10 cellular contexts compared by ENCODE assay signal in the genomic region with DNA sequence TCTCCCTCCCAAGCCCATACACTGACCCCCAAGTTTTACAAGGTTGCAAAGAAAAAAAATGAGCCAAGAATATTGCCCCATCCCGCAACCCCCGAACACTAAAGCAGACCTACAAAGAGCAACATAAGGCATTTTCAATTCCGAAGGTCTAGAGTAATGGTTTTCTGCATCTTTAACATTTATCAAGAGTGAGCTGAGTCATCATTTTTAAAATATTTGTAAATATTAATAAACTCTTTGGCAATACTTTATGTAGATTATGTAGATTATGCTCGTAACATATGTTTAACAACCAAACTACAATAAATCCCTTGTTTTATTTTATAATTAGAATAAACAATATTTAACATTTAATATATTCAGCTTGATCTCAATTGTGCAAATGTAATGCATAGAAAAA. TPM values are rescaled to one million over a fixed set of nuclear protein-coding genes. Genes with fewer than 3 reads are reported as not detected.
A peak's percentile ranks its signal among the peaks of the same experiment; 100 is the strongest.
DNase-seq lines count a peak whose midpoint lies in the region; FAIRE-seq and TF ChIP-seq lines count a peak whose summit lies in the region.
"Had no signal": no experiment of that assay in that cellular context is flagged by ENCODE, and none has a peak within 500 bp of the region (broad histone marks: within the 10 kb centered on the region; RNA-seq: fewer than 3 reads in every experiment).

No MANE protein-coding gene starts in this region.

- TF ChIP-seq POLR2A in GM12892 (IDR thresholded peaks at IDR 0.05; ENCODE audit: low read depth, low read length) = no peak

- peaks cover 8% of the 10 kb centered on the region for H3K36me3 Mint-ChIP-seq in mesothelial cell of epicardium

- FAIRE-seq in G401.6 (lab: Jason Lieb, UNC) = peak; percentile 67
- no peak for FAIRE-seq in GM12892 (lab: Jason Lieb, UNC)

- TF ChIP-seq CTCF in AG10803 (conservative IDR thresholded peaks at IDR 0.05; ENCODE audit: low read length) (no peak), mesothelial cell of epicardium (IDR thresholded peaks at IDR 0.05; ENCODE audit: unreplicated experiment) (no peak)

- peak overlapping the region; percentile 14 for H3K27ac Mint-ChIP-seq in mesothelial cell of epicardium

- no peaks in the 10 kb centered on the region for H3K9me3 ChIP-seq in adipocyte (ENCODE audit: control insufficient read depth, low read length)
- H3K9me3 ChIP-seq: uterus had no signal

- no peaks in the 10 kb centered on the region for H3K9me3 Mint-ChIP-seq in mesothelial cell of epicardium

- H3K4me3 Mint-ChIP-seq in mesothelial cell of epicardium = peak overlapping the region; percentile 88

- DNase-seq in AG10803 (ENCODE audit: low read depth) (no peak), adipocyte (ENCODE audit: low read depth) (no peak), mesothelial cell of epicardium (ENCODE audit: low spot score in 2 of 2, unreplicated experiment in 2 of 2) (no peak), GM12892 (ENCODE audit: insufficient read length) (no peak), NCI-H1105 (lab: John Stamatoyannopoulos, UW) (no peak), EL (no peak)
- no peak for DNase-seq in activated effector memory CD4-positive, alpha-beta T cell treated with Interleukin-2 at 50 U/mL for 16 hours
- DNase-seq: NCI-H524, uterus had no signal

- H3K9ac ChIP-seq in adipocyte (ENCODE audit: low read length) = peak overlapping the region; percentile 92

- no peaks in the 10 kb centered on the region for H3K27me3 ChIP-seq in adipocyte (replicated peaks; ENCODE audit: control insufficient read depth, insufficient read depth, low read length)
- H3K27me3 ChIP-seq: uterus had no signal

- peaks cover 13% of the 10 kb centered on the region for H3K4me1 Mint-ChIP-seq in mesothelial cell of epicardium

- H3K36me3 ChIP-seq in adipocyte (ENCODE audit: control insufficient read depth, insufficient read depth, low read length, severe bottlenecking) = peaks cover 15% of the 10 kb centered on the region
- H3K36me3 ChIP-seq: uterus had no signal

- H3K4me3 ChIP-seq in AG10803 (ENCODE audit: low read length) (peak overlapping the region; percentile 65), adipocyte (ENCODE audit: low read length) (peak overlapping the region; percentile 84)

- peaks cover 2% of the 10 kb centered on the region for H3K27me3 Mint-ChIP-seq in mesothelial cell of epicardium (ENCODE audit: low read depth)

- peaks cover 15% of the 10 kb centered on the region for H3K4me1 ChIP-seq in adipocyte (ENCODE audit: control insufficient read depth, insufficient read depth, low read length)
- H3K4me1 ChIP-seq: uterus had no signal

RNA-seq across cellular contexts. Expression of gene ZNF624, which starts 1.4 kb away (rescaled TPM):
- 11.3 to 11.7 TPM (median 11.7 TPM) in 3 replicates for total RNA-seq in mesothelial cell of epicardium
- 1.8 TPM for polyA plus RNA-seq in GM12892 (2012; ENCODE audit: missing spikeins)

RNA-seq across cellular contexts. Expression of gene CCDC144A, which starts 37.8 kb away (rescaled TPM):
- 0.49 to 0.75 TPM (median 0.55 TPM) in 3 replicates for total RNA-seq in mesothelial cell of epicardium
- polyA plus RNA-seq in GM12892 (2012; ENCODE audit: missing spikeins) = 1.8 TPM
